Comparison of ENCODE assay signal across 13 cellular contexts in the genomic region with DNA sequence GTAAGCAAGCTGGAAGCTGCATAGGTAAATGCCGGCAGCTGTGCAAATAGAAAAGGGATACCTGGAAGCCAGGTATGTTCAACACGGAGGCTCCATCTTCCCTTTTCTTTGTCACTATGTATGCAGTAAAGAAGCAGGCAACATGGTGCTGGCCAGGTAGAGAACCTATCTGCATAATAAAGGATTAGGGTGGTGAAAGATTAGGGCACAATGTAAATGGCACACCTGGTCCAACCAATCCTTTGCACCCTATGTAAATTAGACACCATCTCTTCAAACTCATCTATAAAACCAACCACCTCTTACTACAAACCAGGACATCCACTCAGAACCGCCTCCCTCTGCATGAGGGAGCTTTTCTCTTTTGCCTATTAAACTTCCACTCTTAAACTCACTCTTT.
A peak's percentile ranks its signal among the peaks of the same experiment; 100 is the strongest.
DNase-seq lines count a peak whose midpoint lies in the region.
"Had no signal": no experiment of that assay in that cellular context is flagged by ENCODE, and none has a peak within 500 bp of the region (broad histone marks: within the 10 kb centered on the region; RNA-seq: fewer than 3 reads in every experiment).

No MANE protein-coding gene starts in this region.

- DNase-seq in COLO668 (lab: John Stamatoyannopoulos, UW; ENCODE audit: unreplicated experiment) = peak; percentile 63
- DNase-seq in DMS53 (lab: John Stamatoyannopoulos, UW) = peak; percentile 87
- DNase-seq in NCI-H2029 (lab: John Stamatoyannopoulos, UW) = peak; percentile 88
- peak; percentile 9 for DNase-seq in NCI-H774 (lab: John Stamatoyannopoulos, UW)
- no peak for DNase-seq in activated CD4-positive, alpha-beta T cell treated with anti-CD3 and anti-CD28 coated beads for 4 hours
- no peak for DNase-seq in activated CD4-positive, CD25-positive, alpha-beta regulatory T cell treated with anti-CD3 and anti-CD28 coated beads, Interleukin-2, amount 50 U/mL, for 72 hours
- DNase-seq in NCI-H524 treated with DMSO at 0.1 percent for 48 hours (lab: John Stamatoyannopoulos, UW) = no peak
- DNase-seq: CD4-positive, alpha-beta memory T cell; H7; Karpas-422; MM.1S; NCI-H1436 treated with DMSO at 0.1 percent for 48 hours; T-cell had no signal

Comparison
In these comparisons a context has a peak if more than half of its experiments do, and no peak if none do; other contexts are left out.
1. DNase-seq: peak in COLO668 (single experiment), DMS53 (single experiment), NCI-H2029 (single experiment) and NCI-H774 (single experiment); none in activated CD4-positive, alpha-beta T cell treated with anti-CD3 and anti-CD28 coated beads for 4 hours (0 of 2), activated CD4-positive, CD25-positive, alpha-beta regulatory T cell treated with anti-CD3 and anti-CD28 coated beads, Interleukin-2, amount 50 U/mL, for 72 hours (single experiment) and NCI-H524 treated with DMSO at 0.1 percent for 48 hours (single experiment).